ENCODE assay signal across 15 cellular contexts in genomic region chr9:15180124-15180523, GRCh38.
DNase-seq lines count a peak whose midpoint lies in the region; ATAC-seq and TF ChIP-seq lines count a peak whose summit lies in the region.
"Had no signal": no experiment of that assay in that cellular context is flagged by ENCODE, and none has a peak within 500 bp of the region (broad histone marks: within the 10 kb centered on the region; RNA-seq: fewer than 3 reads in every experiment).

No MANE protein-coding gene starts in this region.

- no peaks in the 10 kb centered on the region for H3K9me3 ChIP-seq in upper lobe of right lung

- no peaks in the 10 kb centered on the region for H3K4me1 ChIP-seq in upper lobe of right lung

- peaks cover 55% of the 10 kb centered on the region for H3K36me3 ChIP-seq in upper lobe of right lung

- DNase-seq in stimulated activated naive CD8-positive, alpha-beta T cell treated with anti-CD3 and anti-CD28 coated beads, Interleukin-15, amount 100 ng/mL, for 72 hours: no peak
- DNase-seq in stimulated activated naive CD8-positive, alpha-beta T cell treated with anti-CD3 and anti-CD28 coated beads, Interleukin-15, Interleukin-2, amounts not matched to agents 100 U/mL and 50 U/mL, for 24 hours: no peak
- DNase-seq in upper lobe of right lung (no peak), NCI-H1436 (lab: John Stamatoyannopoulos, UW) (no peak)
- DNase-seq: DMS153, KG1, NCI-H1092, NCI-H2081 treated with DMSO at 0.1 percent for 48 hours, NCI-H510A had no signal

- H3K27ac ChIP-seq in upper lobe of right lung: no peak overlapping the region
- H3K27ac ChIP-seq: C4-2B had no signal

- H3K4me3 Mint-ChIP-seq in stimulated activated naive CD8-positive, alpha-beta T cell treated with anti-CD3 and anti-CD28 coated beads, Interleukin-15, amount 100 ng/mL, for 72 hours: peak overlapping the region in 1 of 2 donors; percentile 35

- peak overlapping the region in 1 of 2 donors; percentile 41 for H3K27ac Mint-ChIP-seq in stimulated activated naive CD8-positive, alpha-beta T cell treated with anti-CD3 and anti-CD28 coated beads, Interleukin-15, amount 100 ng/mL, for 72 hours

- H3K27me3 ChIP-seq in upper lobe of right lung: no peaks in the 10 kb centered on the region

- ATAC-seq in stimulated activated naive CD8-positive, alpha-beta T cell treated with anti-CD3 and anti-CD28 coated beads, Interleukin-15, amount 100 ng/mL, for 72 hours: peak; percentile 66
- no peak for ATAC-seq in stimulated activated naive CD8-positive, alpha-beta T cell treated with anti-CD3 and anti-CD28 coated beads, Interleukin-15, Interleukin-2, amounts not matched to agents 100 U/mL and 50 U/mL, for 24 hours
- ATAC-seq in HG02610 (IDR thresholded peaks at IDR 0.05; ENCODE audit: unreplicated experiment): peak; percentile 63
- ATAC-seq in HG03442 (IDR thresholded peaks at IDR 0.05; ENCODE audit: unreplicated experiment): peak; percentile 58
- ATAC-seq in GM21381 (IDR thresholded peaks at IDR 0.05; ENCODE audit: unreplicated experiment): no peak
- ATAC-seq in upper lobe of right lung: no peak
- ATAC-seq: HepG2, Panc1 had no signal

- no peaks in the 10 kb centered on the region for H3K27me3 Mint-ChIP-seq in stimulated activated naive CD8-positive, alpha-beta T cell treated with anti-CD3 and anti-CD28 coated beads, Interleukin-15, amount 100 ng/mL, for 72 hours

- TF ChIP-seq CTCF in upper lobe of right lung (IDR thresholded peaks at IDR 0.05): no peak

- peaks cover 14% of the 10 kb centered on the region for H3K4me1 Mint-ChIP-seq in stimulated activated naive CD8-positive, alpha-beta T cell treated with anti-CD3 and anti-CD28 coated beads, Interleukin-15, amount 100 ng/mL, for 72 hours

- no peak overlapping the region for H3K4me3 ChIP-seq in upper lobe of right lung

- H3K9me3 Mint-ChIP-seq in stimulated activated naive CD8-positive, alpha-beta T cell treated with anti-CD3 and anti-CD28 coated beads, Interleukin-15, amount 100 ng/mL, for 72 hours: no peaks in the 10 kb centered on the region

- intact Hi-C loops in upper lobe of right lung (cut with DNase I): no loop called here

Comparison
In these comparisons a context has a peak if more than half of its experiments do, and no peak if none do; other contexts are left out.
1. ATAC-seq: peak in stimulated activated naive CD8-positive, alpha-beta T cell treated with anti-CD3 and anti-CD28 coated beads, Interleukin-15, amount 100 ng/mL, for 72 hours (single experiment), HG02610 (single experiment) and HG03442 (single experiment); none in stimulated activated naive CD8-positive, alpha-beta T cell treated with anti-CD3 and anti-CD28 coated beads, Interleukin-15, Interleukin-2, amounts not matched to agents 100 U/mL and 50 U/mL, for 24 hours (single experiment), GM21381 (single experiment) and upper lobe of right lung (single experiment).